ENCODE assay signal across 9 cellular contexts in the genomic region with DNA sequence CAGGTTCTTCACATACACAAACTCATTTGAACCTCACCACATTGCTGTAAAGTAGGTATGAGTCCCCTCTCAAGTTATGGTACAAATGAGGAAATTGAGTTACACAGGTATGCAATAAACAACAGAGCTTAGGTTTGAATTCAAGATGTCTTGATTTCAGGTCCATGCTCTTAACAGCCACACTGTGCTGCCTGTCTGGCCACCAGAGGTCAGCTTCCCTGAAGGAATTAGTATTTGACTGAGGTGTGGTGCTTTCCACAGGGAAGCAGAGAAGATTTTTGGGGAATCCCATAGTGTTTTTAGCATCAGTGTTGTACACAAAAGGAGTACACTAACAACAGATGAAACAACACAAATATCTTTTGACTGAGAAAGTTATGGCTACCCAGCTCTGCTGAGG.
A peak's percentile ranks its signal among the peaks of the same experiment; 100 is the strongest.
DNase-seq lines count a peak whose midpoint lies in the region; ATAC-seq, FAIRE-seq and TF ChIP-seq lines count a peak whose summit lies in the region.
"Had no signal": no experiment of that assay in that cellular context is flagged by ENCODE, and none has a peak within 500 bp of the region (broad histone marks: within the 10 kb centered on the region; RNA-seq: fewer than 3 reads in every experiment).

No MANE protein-coding gene starts in this region.

- H3K27me3 ChIP-seq in MM.1S (replicated peaks; ENCODE audit: insufficient read depth, low read length) (no peaks in the 10 kb centered on the region), HepG2 (ENCODE audit: control insufficient read depth in 1 of 2, insufficient read depth in 2 of 2, low read length in 2 of 2) (peaks cover 0 to 8% of the 10 kb centered on the region in 2 experiments; a peak in 2 of 5 replicates)

- intact Hi-C loops in HepG2 (cut with micrococcal nuclease; ENCODE audit: unreplicated experiment): loop anchor here (1.0 kb wide), 2 partner anchors 94 to 222 kb away; partner anchors contain the start of genes ITGA1 and PELO

- H3K9me3 ChIP-seq in MM.1S (replicated peaks; ENCODE audit: insufficient read depth, low read length): no peaks in the 10 kb centered on the region
- H3K9me3 ChIP-seq in HepG2 (ENCODE audit: low read length): no peaks in the 10 kb centered on the region

- FAIRE-seq in HepG2 (lab: Jason Lieb, UNC): no peak

- CTCF ChIA-PET in HepG2 (lab: Yijun Ruan, JAX; ENCODE audit: low intra/inter-chr PET ratio, low total read pairs): interaction anchor here (1.5 kb wide), 1 partner anchor 222 kb away, joined by 11 read pairs; no protein-coding TSS in a partner anchor

- H3K9me3 Mint-ChIP-seq in brain: peaks cover 0 to 5% (median 0%) of the 10 kb centered on the region in 5 experiments
- H3K9me3 Mint-ChIP-seq: dendritic cell treated with granulocyte-macrophage colony-stimulating factor and Interleukin-4, amounts not matched to agents 40 ng/mL and 50 ng/mL, for 4 days had no signal

- H3K36me3 ChIP-seq in MM.1S (replicated peaks; ENCODE audit: insufficient read depth, low read length) (no peaks in the 10 kb centered on the region), HepG2 (replicated peaks in 1 of 2; ENCODE audit: control insufficient read depth in 1 of 2, insufficient read depth in 2 of 2, low read length in 2 of 2) (no peaks in the 10 kb centered on the region)

- H3K27ac ChIP-seq in MM.1S (ENCODE audit: low read length) (no peak overlapping the region), HepG2 (ENCODE audit: extremely low read length, insufficient read depth, low read length) (no peak overlapping the region)

- 0 out of 2 replicates have a peak, but pooled peaks cover 2% of the 10 kb centered on the region for H3K9me2 ChIP-seq in MM.1S (replicated peaks; ENCODE audit: insufficient read depth, low read length)

- ATAC-seq in GM18861 (IDR thresholded peaks at IDR 0.05; ENCODE audit: unreplicated experiment): peak; percentile 75
- ATAC-seq in HepG2: peak; percentile 83

- H2AFZ ChIP-seq in MM.1S (ENCODE audit: low read length) (no peak overlapping the region), HepG2 (ENCODE audit: low read length) (no peak overlapping the region)

- no peaks in the 10 kb centered on the region for H3K27me3 Mint-ChIP-seq in brain
- H3K27me3 Mint-ChIP-seq: dendritic cell treated with granulocyte-macrophage colony-stimulating factor and Interleukin-4, amounts not matched to agents 40 ng/mL and 50 ng/mL, for 4 days had no signal

- no peaks in the 10 kb centered on the region for H3K4me1 ChIP-seq in MM.1S (ENCODE audit: low read length)
- H3K4me1 ChIP-seq in HepG2 (ENCODE audit: insufficient read depth, low read length): no peaks in the 10 kb centered on the region

- BruUV-seq in HepG2 (replicated peaks; lab: Mats Ljungman, UMichigan): no TSS peak

- no peak overlapping the region for H3K27ac Mint-ChIP-seq in brain
- H3K27ac Mint-ChIP-seq: dendritic cell treated with granulocyte-macrophage colony-stimulating factor and Interleukin-4, amounts not matched to agents 40 ng/mL and 50 ng/mL, for 4 days had no signal

- TF ChIP-seq RAD21 in HepG2 (CRISPR knock-in tag; IDR thresholded peaks at IDR 0.05): no peak

- POLR2A ChIA-PET in HepG2 (lab: Yijun Ruan, JAX): interaction anchor here (0.8 kb wide), 1 partner anchor 16 kb away, joined by 3 read pairs; no protein-coding TSS in a partner anchor

- no peak for TF ChIP-seq POLR2A in HepG2 (IDR thresholded peaks at IDR 0.05; ENCODE audit: insufficient read depth in 1 of 2, low read depth in 2 of 2, low read length in 2 of 2)

- H4K20me1 ChIP-seq in MM.1S (ENCODE audit: insufficient read depth, low read length) (no peaks in the 10 kb centered on the region), HepG2 (ENCODE audit: insufficient read depth, low read length) (no peaks in the 10 kb centered on the region)

- no peak overlapping the region for H3K4me3 Mint-ChIP-seq in brain
- H3K4me3 Mint-ChIP-seq: dendritic cell treated with granulocyte-macrophage colony-stimulating factor and Interleukin-4, amounts not matched to agents 40 ng/mL and 50 ng/mL, for 4 days had no signal

- no peaks in the 10 kb centered on the region for H3K79me2 ChIP-seq in MM.1S (ENCODE audit: low read length)
- H3K79me2 ChIP-seq in HepG2 (ENCODE audit: insufficient read depth, low read length): no peaks in the 10 kb centered on the region

- no peaks in the 10 kb centered on the region for H3K36me3 Mint-ChIP-seq in brain

- peaks cover 12% of the 10 kb centered on the region for H3K4me1 Mint-ChIP-seq in brain

- H3K4me2 ChIP-seq in MM.1S (ENCODE audit: low read depth, low read length) (no peak overlapping the region), HepG2 (ENCODE audit: low read depth, low read length) (no peak overlapping the region)

- no peaks in the 10 kb centered on the region for H3F3A ChIP-seq in MM.1S (ENCODE audit: insufficient read depth, low read length)

- H3K9ac ChIP-seq in MM.1S (ENCODE audit: low read length) (no peak overlapping the region), HepG2 (ENCODE audit: insufficient read depth, low read depth, low read length) (no peak overlapping the region)

- no peak for TF ChIP-seq EP300 in HepG2 (IDR thresholded peaks at IDR 0.05; ENCODE audit: low read depth in 2 of 2, low read length in 2 of 2)
- no peak for TF ChIP-seq EP300 in HepG2 (CRISPR knock-in tag; IDR thresholded peaks at IDR 0.05; ENCODE audit: borderline replicate concordance)

- H3K4me3 ChIP-seq in AG10803 (ENCODE audit: low read length): no peak overlapping the region
- H3K4me3 ChIP-seq in MM.1S (ENCODE audit: low read length): no peak overlapping the region
- no peak overlapping the region for H3K4me3 ChIP-seq in HepG2 (replicated peaks in 1 of 3; ENCODE audit: insufficient read depth in 1 of 3, low read depth in 2 of 3, low read length in 3 of 3)

- in situ Hi-C loops in HepG2 (cut with HindIII; ENCODE audit: extremely low pct_ligation_motif_present, low pct_unique_long_range_greater_than_20kb): no loop called here

- DNase-seq in AG10803 (ENCODE audit: low read depth): peak; percentile 54
- DNase-seq in MM.1S: no peak
- peak; percentile 30 for DNase-seq in HepG2 (ENCODE audit: low spot score)
- no peak for DNase-seq in NCI-H2227 (lab: John Stamatoyannopoulos, UW; ENCODE audit: unreplicated experiment)
- no peak for DNase-seq in MV-4-11 (lab: John Stamatoyannopoulos, UW)
- no peak for DNase-seq in kidney glomerular epithelial cell (lab: John Stamatoyannopoulos, UW)

- TF ChIP-seq CTCF in AG10803 (conservative IDR thresholded peaks at IDR 0.05; ENCODE audit: low read length) (peak; percentile 70), MM.1S (IDR thresholded peaks at IDR 0.05; ENCODE audit: low read length) (peak; percentile 14; the same call in 1 of the 2 replicates), brain (conservative IDR thresholded peaks at IDR 0.05) (peak; percentile 44 to 51), HepG2 (CRISPR knock-in tag; IDR thresholded peaks at IDR 0.05) (peak; percentile 66)

TF ChIP-seq in HepG2, 621 proteins besides CTCF, POLR2A, EP300 and RAD21:
- no peak for TF ChIP-seq ZSCAN29 (CRISPR knock-in tag; conservative IDR thresholded peaks at IDR 0.05)
- TF ChIP-seq MIXL1 (CRISPR knock-in tag; IDR thresholded peaks at IDR 0.05): 0 out of 2 replicates have a peak, but pooled peaks have one; percentile 32
- peak; percentile 64 for TF ChIP-seq STAG1 (CRISPR knock-in tag; IDR thresholded peaks at IDR 0.05)
- no peak for TF ChIP-seq ZNF616 (CRISPR knock-in tag; IDR thresholded peaks at IDR 0.05; ENCODE audit: low read depth)
- peak; percentile 64; the same call in 1 of the 2 replicates for TF ChIP-seq SMC3 (IDR thresholded peaks at IDR 0.05; ENCODE audit: low read length)
- no peak; the same call in 1 of the 2 replicates for TF ChIP-seq ZNF121 (CRISPR knock-in tag; IDR thresholded peaks at IDR 0.05)
- TF ChIP-seq THRA (CRISPR knock-in tag; IDR thresholded peaks at IDR 0.05; ENCODE audit: borderline replicate concordance): no peak
- TF ChIP-seq XRCC5 (optimal IDR thresholded peaks at IDR 0.05; ENCODE audit: low read length): peak; percentile 33

Comparison
In these comparisons a context has a peak if more than half of its experiments do, and no peak if none do; other contexts are left out.
1. DNase-seq: peak in AG10803 (single experiment) and HepG2 (single experiment); none in MM.1S (single experiment), NCI-H2227 (single experiment), MV-4-11 (single experiment) and kidney glomerular epithelial cell (single experiment).
2. CTCF ChIP-seq: peak in every context shown above with its lines; median percentile 70 in AG10803; 66 in HepG2; 48 in brain; 14 in MM.1S.